In the genomic region with DNA sequence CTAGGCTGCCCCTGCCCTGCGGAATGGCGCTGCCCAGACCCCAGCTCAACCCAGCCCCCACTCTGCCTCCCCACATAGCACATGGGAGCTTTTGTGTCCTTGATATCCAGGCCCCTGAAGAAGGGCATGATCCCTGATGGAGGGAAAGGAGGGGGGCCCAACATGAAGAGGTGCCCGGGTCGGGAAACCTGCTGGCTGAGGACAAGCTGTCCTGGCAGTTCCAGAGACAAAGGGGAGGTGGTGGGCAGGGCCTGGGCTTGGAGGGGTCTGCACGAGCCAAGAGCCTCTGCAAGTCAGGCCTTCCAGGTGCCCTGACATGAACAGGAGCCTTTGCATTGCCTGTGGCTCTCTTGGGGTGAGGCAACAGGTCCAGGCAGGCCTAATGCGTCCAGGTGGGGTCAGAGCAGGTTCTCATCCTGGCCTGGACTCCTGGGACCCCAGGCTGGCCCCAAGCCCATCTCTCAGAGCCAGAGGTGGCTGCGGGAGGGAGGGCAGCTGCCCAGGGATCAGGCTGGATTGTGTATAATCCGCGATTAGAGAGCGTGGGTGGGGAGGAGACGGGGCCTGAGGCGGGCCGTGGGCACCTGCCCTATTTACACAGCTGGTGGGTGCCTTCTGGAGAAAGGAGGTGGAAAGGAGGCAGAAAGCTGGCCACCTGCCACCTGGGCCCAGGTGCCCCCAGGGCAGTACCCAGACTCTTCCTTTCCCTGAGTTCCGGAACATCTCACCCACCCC, we compare ENCODE assay signal across 15 cellular contexts. TPM values are rescaled to one million over a fixed set of nuclear protein-coding genes. Genes with fewer than 3 reads are reported as not detected.
DNase-seq lines count a peak whose midpoint lies in the region; ATAC-seq and TF ChIP-seq lines count a peak whose summit lies in the region.
"Had no signal": no experiment of that assay in that cellular context is flagged by ENCODE, and none has a peak within 500 bp of the region (broad histone marks: within the 10 kb centered on the region; RNA-seq: fewer than 3 reads in every experiment).

No MANE protein-coding gene starts in this region.

- peak overlapping the region; percentile 26 for H3K4me3 Mint-ChIP-seq in MCF 10A (ENCODE audit: unreplicated experiment)
- H3K4me3 Mint-ChIP-seq: activated T-cell treated with anti-CD3 and anti-CD28 coated beads, Interleukin-2, amount 50 U/mL, for 24 hours; CD4-positive, alpha-beta T cell; memory B cell; nephron had no signal

- no peak overlapping the region for H3K4me3 ChIP-seq in spleen
- H3K4me3 ChIP-seq: thoracic aorta had no signal

- no TSS peak for BruUV-seq in MCF 10A (replicated peaks; lab: Mats Ljungman, UMichigan)

- H3K27ac ChIP-seq in spleen: no peak overlapping the region
- H3K27ac ChIP-seq: thoracic aorta had no signal

- TF ChIP-seq CTCF in MCF 10A (IDR thresholded peaks at IDR 0.05; ENCODE audit: unreplicated experiment) (no peak), spleen (IDR thresholded peaks at IDR 0.05 in 8 of 11, conservative IDR thresholded peaks at IDR 0.05 in 3 of 11) (no peak)

- H3K9me3 ChIP-seq in spleen: no peaks in the 10 kb centered on the region
- H3K9me3 ChIP-seq: thoracic aorta had no signal

- POLR2A ChIA-PET in MCF 10A (lab: Yijun Ruan, JAX): interaction anchor here (0.9 to 1.5 kb wide), 2 partner anchors 10 to 341 kb away, joined by 3 to 5 read pairs; no protein-coding TSS in a partner anchor

- H3K4me1 ChIP-seq in spleen: no peaks in the 10 kb centered on the region

- peak; percentile 11 for DNase-seq in Right ventricle myocardium superior
- DNase-seq in left ventricle myocardium superior: no peak
- DNase-seq in NCI-H510A treated with DMSO at 0.1 percent for 48 hours (lab: John Stamatoyannopoulos, UW): peak; percentile 50
- peak; percentile 88 for DNase-seq in MCF 10A (ENCODE audit: unreplicated experiment)
- peak; percentile 48 for DNase-seq in spleen
- no peak for DNase-seq in EL
- DNase-seq: activated CD4-positive, alpha-beta T cell treated with anti-CD3 and anti-CD28 coated beads, Interleukin-2, amount 50 U/mL, for 1 hour; activated T-cell treated with anti-CD3 and anti-CD28 coated beads, Interleukin-2, amount 50 U/mL, for 24 hours; CD4-positive, alpha-beta T cell; stimulated activated CD4-positive, alpha-beta T cell treated with anti-CD3 and anti-CD28 coated beads, Interleukin-4, amount 100 ng/mL, for 1 hour had no signal

- H3K27me3 ChIP-seq in spleen (replicated peaks in 1 of 7): peaks cover 0 to 26% (median 13%) of the 10 kb centered on the region in 7 donors

- WGBS in spleen, 5 donors: 76 to 86% (median 82%) methylated on average over 12 to 14 of the region's 14 CpGs

- H3K36me3 ChIP-seq in spleen: no peaks in the 10 kb centered on the region
- H3K36me3 ChIP-seq: thoracic aorta had no signal

- H3K27me3 Mint-ChIP-seq in MCF 10A (ENCODE audit: insufficient read depth, unreplicated experiment): no peaks in the 10 kb centered on the region

- no peak overlapping the region for H3K27ac Mint-ChIP-seq in MCF 10A (ENCODE audit: low read depth, unreplicated experiment)
- H3K27ac Mint-ChIP-seq: activated T-cell treated with anti-CD3 and anti-CD28 coated beads, Interleukin-2, amount 50 U/mL, for 24 hours; CD4-positive, alpha-beta T cell; memory B cell had no signal

- CTCF ChIA-PET in MCF 10A (lab: Yijun Ruan, JAX): interaction anchor here (0.6 to 1.3 kb wide), 6 partner anchors 10 to 337 kb away, joined by 3 to 7 read pairs (median 3); a partner anchor contains a TSS

- no peaks in the 10 kb centered on the region for H3K9me3 Mint-ChIP-seq in MCF 10A (ENCODE audit: unreplicated experiment)
- H3K9me3 Mint-ChIP-seq: activated T-cell treated with anti-CD3 and anti-CD28 coated beads, Interleukin-2, amount 50 U/mL, for 24 hours; CD4-positive, alpha-beta T cell; memory B cell; nephron had no signal

- TF ChIP-seq POLR2A in spleen (IDR thresholded peaks at IDR 0.05): no peak

- peaks cover 26% of the 10 kb centered on the region for H3K4me1 Mint-ChIP-seq in MCF 10A (ENCODE audit: insufficient read depth, unreplicated experiment)
- H3K4me1 Mint-ChIP-seq: memory B cell had no signal

- peaks cover 4% of the 10 kb centered on the region for H3K36me3 Mint-ChIP-seq in MCF 10A (ENCODE audit: insufficient read depth, unreplicated experiment)
- H3K36me3 Mint-ChIP-seq: memory B cell had no signal

- ATAC-seq in Right ventricle myocardium superior (ENCODE audit: poor library complexity) (no peak), left ventricle myocardium superior (no peak), HG03039 (IDR thresholded peaks at IDR 0.05; ENCODE audit: unreplicated experiment) (no peak), GM21515 (IDR thresholded peaks at IDR 0.05; ENCODE audit: unreplicated experiment) (no peak)

- intact Hi-C loops in Right ventricle myocardium superior (cut with DNase I) (no loop called here), left ventricle myocardium superior (cut with micrococcal nuclease) (no loop called here), MCF 10A (cut with micrococcal nuclease) (no loop called here), spleen (cut with DNase I; ENCODE audit: low total_unique reads) (no loop called here)

RNA-seq across cellular contexts. Expression of a gene that starts 23.6 kb away (rescaled TPM):
- total RNA-seq in Right ventricle myocardium superior (48.9 TPM), left ventricle myocardium superior (58.4 TPM), MCF 10A (2022) (107 and 153 TPM in 2 replicates), spleen (10 to 100 TPM; 51.9 to 66.4 (median 56.6) TPM)
- polyA plus RNA-seq in spleen: 10 to 100 TPM; 26.9 to 49.0 (median 30.1) TPM

RNA-seq across cellular contexts. Expression of a gene that starts 35.1 kb away (rescaled TPM):
- total RNA-seq in Right ventricle myocardium superior (1.3 TPM), left ventricle myocardium superior (1.4 TPM), MCF 10A (2022) (not detected in 2 replicates), spleen (1 to 10 TPM in 1 of 7 donors, under 1 TPM in 3, not detected in 3; 0.29 to 1.6 (median 0.49) TPM)
- 1 to 10 TPM in 2 of 3 donors, under 1 TPM in 1; 0.55 to 1.7 (median 1.2) TPM for polyA plus RNA-seq in spleen

Comparison
In these comparisons a context has a peak if more than half of its experiments do, and no peak if none do; other contexts are left out.
1. DNase-seq: peak in Right ventricle myocardium superior (single experiment), NCI-H510A treated with DMSO at 0.1 percent for 48 hours (single experiment), MCF 10A (single experiment) and spleen (single experiment); none in left ventricle myocardium superior (single experiment) and EL (single experiment).